ENCODE assay signal across 8 cellular contexts in the genomic region with DNA sequence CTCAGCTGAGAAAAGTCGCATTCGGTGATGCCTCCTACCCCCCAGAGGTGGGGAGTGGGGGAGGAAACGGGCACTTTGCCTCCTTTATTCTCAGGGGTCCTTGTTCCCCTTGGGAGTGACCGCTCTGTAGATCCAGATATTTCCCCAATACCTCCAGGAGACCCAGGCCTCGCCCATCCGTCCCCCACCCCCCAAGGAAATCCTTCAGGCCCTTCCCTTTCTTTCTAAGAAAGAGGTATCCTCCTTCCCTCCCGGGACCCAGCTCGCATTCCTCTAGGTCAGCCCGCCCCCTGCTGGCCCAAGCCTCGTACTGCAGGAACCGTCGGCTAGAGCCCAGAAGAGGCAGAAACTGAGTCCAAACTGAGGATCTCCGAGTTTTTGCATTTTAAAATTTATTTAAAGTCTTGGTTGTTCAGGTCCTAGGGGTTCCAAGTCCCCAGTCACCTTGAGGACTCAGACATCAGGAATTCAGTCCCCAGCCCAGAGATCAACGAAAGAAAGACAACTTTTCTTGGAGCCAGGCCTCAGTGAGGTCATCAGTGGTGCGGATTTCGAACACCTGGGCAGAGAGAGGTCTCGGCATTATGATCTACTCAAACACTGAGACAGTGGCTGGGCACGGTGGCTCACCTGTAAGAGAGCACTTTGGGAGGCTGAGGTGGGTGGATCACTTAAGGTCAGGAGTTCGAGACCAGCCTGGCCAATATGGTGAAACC. TPM values are rescaled to one million over a fixed set of nuclear protein-coding genes. Genes with fewer than 3 reads are reported as not detected.
DNase-seq lines count a peak whose midpoint lies in the region; ATAC-seq and TF ChIP-seq lines count a peak whose summit lies in the region.

No MANE protein-coding gene starts in this region.

- no peaks in the 10 kb centered on the region for H3K27me3 ChIP-seq in CD8-positive, alpha-beta memory T cell (ENCODE audit: insufficient read depth, low read length, poor library complexity, severe bottlenecking)
- no peaks in the 10 kb centered on the region for H3K27me3 ChIP-seq in PC-3 (ENCODE audit: low read length)
- H3K27me3 ChIP-seq in fibroblast of lung (ENCODE audit: control insufficient read depth, insufficient read depth, low read length), result no peaks in the 10 kb centered on the region

- H3K4me3 ChIP-seq in CD8-positive, alpha-beta memory T cell (ENCODE audit: low read length), result no peak overlapping the region
- H3K4me3 ChIP-seq in PC-3 (ENCODE audit: low read length), result no peak overlapping the region
- H3K4me3 ChIP-seq in fibroblast of lung (replicated peaks in 1 of 4; ENCODE audit: control extremely low read depth in 1 of 4, insufficient read depth in 1 of 4, low read depth in 3 of 4, low read length in 4 of 4), result no peak overlapping the region

- no peak overlapping the region for H3K27ac ChIP-seq in CD8-positive, alpha-beta memory T cell (ENCODE audit: low read depth, low read length)
- H3K27ac ChIP-seq in PC-3 (ENCODE audit: low read length) (no peak overlapping the region), fibroblast of lung (ENCODE audit: insufficient read depth, low read length) (no peak overlapping the region)

- H3K79me2 ChIP-seq in PC-3 (ENCODE audit: low read length) (no peaks in the 10 kb centered on the region), fibroblast of lung (ENCODE audit: control insufficient read depth, insufficient read depth, low read length) (no peaks in the 10 kb centered on the region)

- H2AFZ ChIP-seq in PC-3 (ENCODE audit: low read length), result peak overlapping the region; percentile 74
- H2AFZ ChIP-seq in fibroblast of lung (ENCODE audit: low read length), result no peak overlapping the region

- DNase-seq in CD8-positive, alpha-beta memory T cell, result peak; percentile 64 to 87 (median 75)
- DNase-seq in HT1080 (ENCODE audit: low read depth) (peak; percentile 55), PC-3 (peak; percentile 79), fibroblast of lung (ENCODE audit: low read depth in 2 of 2) (peak; percentile 36 to 65)
- DNase-seq in activated T-cell treated with anti-CD3 and anti-CD28 coated beads, Interleukin-2, amount 50 U/mL, for 72 hours, result peak; percentile 80 to 86
- peak; percentile 69 for DNase-seq in stimulated activated naive CD4-positive, alpha-beta T cell treated with Interleukin-2 at 50 U/mL for 16 hours (lab: John Stamatoyannopoulos, UW)

- no peaks in the 10 kb centered on the region for H3F3A ChIP-seq in PC-3 (ENCODE audit: low read length, unreplicated experiment)

- CTCF ChIA-PET in CD8-positive, alpha-beta memory T cell (lab: Charles Lee), result interaction anchor here (0.8 to 3.0 kb wide), 12 partner anchors 8 to 208 kb away, joined by 3 to 13 read pairs (median 3); partner anchors contain the start of gene IFNL1
- CTCF ChIA-PET in PC-3 (lab: Charles Lee), result interaction anchor here (0.6 kb wide), 1 partner anchor 472 kb away, joined by 4 read pairs; no protein-coding TSS in a partner anchor

- H3K9ac ChIP-seq in PC-3 (ENCODE audit: low read length) (no peak overlapping the region), fibroblast of lung (ENCODE audit: insufficient read depth, low read length) (no peak overlapping the region)

- H3K9me3 Mint-ChIP-seq in CD8-positive, alpha-beta memory T cell, result no peaks in the 10 kb centered on the region
- no peaks in the 10 kb centered on the region for H3K9me3 Mint-ChIP-seq in activated T-cell treated with anti-CD3 and anti-CD28 coated beads, Interleukin-2, amount 50 U/mL, for 72 hours
- no peaks in the 10 kb centered on the region for H3K9me3 Mint-ChIP-seq in nephron

- H3K4me3 Mint-ChIP-seq in CD8-positive, alpha-beta memory T cell, result peak overlapping the region in 4 of 7 donors; percentile 30 to 67 (median 63)
- no peak overlapping the region for H3K4me3 Mint-ChIP-seq in activated T-cell treated with anti-CD3 and anti-CD28 coated beads, Interleukin-2, amount 50 U/mL, for 72 hours
- peak overlapping the region in 1 of 3 experiments; percentile 4 for H3K4me3 Mint-ChIP-seq in nephron

- no TSS peak for BruUV-seq in PC-3 (replicated peaks; lab: Mats Ljungman, UMichigan)

- H3K27me3 Mint-ChIP-seq in CD8-positive, alpha-beta memory T cell, result no peaks in the 10 kb centered on the region
- no peaks in the 10 kb centered on the region for H3K27me3 Mint-ChIP-seq in activated T-cell treated with anti-CD3 and anti-CD28 coated beads, Interleukin-2, amount 50 U/mL, for 72 hours (ENCODE audit: low read depth)
- peaks cover 4% of the 10 kb centered on the region for H3K27me3 Mint-ChIP-seq in nephron (ENCODE audit: low read depth)

- ATAC-seq in PC-3, result peak; percentile 65
- ATAC-seq in activated T-cell treated with anti-CD3 and anti-CD28 coated beads, Interleukin-2, amount 50 U/mL, for 72 hours (replicated peaks in 1 of 2), result peak; percentile 49 to 53
- no peak for ATAC-seq in GM21717 (IDR thresholded peaks at IDR 0.05; ENCODE audit: unreplicated experiment)

- peak overlapping the region; percentile 47 to 97 (median 86) for H3K27ac Mint-ChIP-seq in CD8-positive, alpha-beta memory T cell
- H3K27ac Mint-ChIP-seq in activated T-cell treated with anti-CD3 and anti-CD28 coated beads, Interleukin-2, amount 50 U/mL, for 72 hours, result peak overlapping the region; percentile 68
- H3K27ac Mint-ChIP-seq in nephron, result no peak overlapping the region

- intact Hi-C loops in PC-3 (cut with micrococcal nuclease), result loop anchor here (2.0 to 10.0 kb wide), 3 partner anchors 116 to 363 kb away; no protein-coding TSS in a partner anchor

- no peaks in the 10 kb centered on the region for H3K9me3 ChIP-seq in CD8-positive, alpha-beta memory T cell (ENCODE audit: low read length)
- no peaks in the 10 kb centered on the region for H3K9me3 ChIP-seq in PC-3 (ENCODE audit: low read length)
- no peaks in the 10 kb centered on the region for H3K9me3 ChIP-seq in fibroblast of lung (ENCODE audit: control insufficient read depth, insufficient read depth, low read depth, low read length)

- H3K4me2 ChIP-seq in PC-3 (ENCODE audit: low read length) (no peak overlapping the region), fibroblast of lung (ENCODE audit: extremely low read depth, insufficient read depth, low read length) (no peak overlapping the region)

- H4K20me1 ChIP-seq in PC-3 (ENCODE audit: low read length), result no peaks in the 10 kb centered on the region
- H4K20me1 ChIP-seq in fibroblast of lung (ENCODE audit: control insufficient read depth, extremely low read depth, insufficient read depth, low read length), result no peaks in the 10 kb centered on the region

- peaks cover 28 to 59% (median 48%) of the 10 kb centered on the region in 3 donors for H3K4me1 Mint-ChIP-seq in CD8-positive, alpha-beta memory T cell
- peaks cover 42% of the 10 kb centered on the region for H3K4me1 Mint-ChIP-seq in activated T-cell treated with anti-CD3 and anti-CD28 coated beads, Interleukin-2, amount 50 U/mL, for 72 hours (ENCODE audit: low read depth)
- no peaks in the 10 kb centered on the region for H3K4me1 Mint-ChIP-seq in nephron

- POLR2A ChIA-PET in CD8-positive, alpha-beta memory T cell (lab: Charles Lee), result no interaction called here
- POLR2A ChIA-PET in PC-3 (lab: Charles Lee; ENCODE audit: unreplicated experiment), result interaction anchor here (0.6 kb wide), 1 partner anchor 38 kb away, joined by 6 read pairs; no protein-coding TSS in a partner anchor

- peak; percentile 90 for TF ChIP-seq CTCF in PC-3 (conservative IDR thresholded peaks at IDR 0.05; ENCODE audit: low read depth, low read length)
- peak; percentile 94 to 97 for TF ChIP-seq CTCF in fibroblast of lung (conservative IDR thresholded peaks at IDR 0.05 in 1 of 2, IDR thresholded peaks at IDR 0.05 in 1 of 2; ENCODE audit: low read depth in 1 of 2, low read length in 2 of 2)
- TF ChIP-seq CTCF in nephron (IDR thresholded peaks at IDR 0.05; ENCODE audit: unreplicated experiment in 3 of 3), result peak; percentile 93 to 94 (median 94)

- H3K36me3 Mint-ChIP-seq in CD8-positive, alpha-beta memory T cell, result peaks cover 6 to 67% (median 11%) of the 10 kb centered on the region in 3 donors
- peaks cover 2 to 17% of the 10 kb centered on the region in 2 donors for H3K36me3 Mint-ChIP-seq in activated T-cell treated with anti-CD3 and anti-CD28 coated beads, Interleukin-2, amount 50 U/mL, for 72 hours (ENCODE audit: insufficient read depth in 2 of 2)
- H3K36me3 Mint-ChIP-seq in nephron (ENCODE audit: low read depth), result no peaks in the 10 kb centered on the region

- no peaks in the 10 kb centered on the region for H3K9me2 ChIP-seq in PC-3 (replicated peaks; ENCODE audit: low read length)

- H3K36me3 ChIP-seq in CD8-positive, alpha-beta memory T cell (ENCODE audit: insufficient read depth, low read length), result peaks cover 25% of the 10 kb centered on the region
- H3K36me3 ChIP-seq in PC-3 (ENCODE audit: low read depth, low read length), result no peaks in the 10 kb centered on the region
- no peaks in the 10 kb centered on the region for H3K36me3 ChIP-seq in fibroblast of lung (ENCODE audit: control insufficient read depth, insufficient read depth, low read length)

- peaks cover 49% of the 10 kb centered on the region for H3K4me1 ChIP-seq in CD8-positive, alpha-beta memory T cell (ENCODE audit: insufficient read depth, low read length)
- no peaks in the 10 kb centered on the region for H3K4me1 ChIP-seq in PC-3 (ENCODE audit: insufficient read depth, low read length)
- H3K4me1 ChIP-seq in fibroblast of lung (ENCODE audit: control insufficient read depth, extremely low read depth, insufficient read depth, low read length), result no peaks in the 10 kb centered on the region

RNA-seq across cellular contexts. Expression of gene LRFN1, which starts 7.5 kb away (rescaled TPM):
- total RNA-seq in CD8-positive, alpha-beta memory T cell, result 1 to 10 TPM; 4.3 to 4.9 TPM
- polyA plus RNA-seq in CD8-positive, alpha-beta memory T cell, result 6.7 TPM
- 1.3 and 4.0 TPM in 2 replicates for total RNA-seq in HT1080 (2014; rRNA removed; shearing (Covaris generic))
- polyA plus RNA-seq in HT1080 (2015; cell fraction: cytosol; rRNA removed), result 5.1 and 5.2 TPM in 2 replicates
- 3.2 and 4.1 TPM in 2 replicates for polyA plus RNA-seq in HT1080 (2015; cell fraction: nucleus; rRNA removed)
- 3.6 and 6.7 TPM in 2 replicates for total RNA-seq in PC-3 (2014; rRNA removed)
- 1 to 10 TPM; 4.5 to 6.7 TPM for total RNA-seq in activated T-cell treated with anti-CD3 and anti-CD28 coated beads, Interleukin-2, amount 50 U/mL, for 72 hours
- total RNA-seq in fibroblast of lung, result under 0.01 TPM in 2 replicates
- polyA plus RNA-seq in fibroblast of lung, result 0.06 TPM in 1 of 2 replicates, not detected in the other
- polyA plus RNA-seq in fibroblast of lung (2012), result 0.10 and 0.16 TPM in 2 replicates
- polyA minus RNA-seq in fibroblast of lung (ENCODE audit: low replicate concordance), result 0.07 and 0.12 TPM in 2 replicates

RNA-seq across cellular contexts. Expression of gene GMFG, which starts 7.7 kb away (rescaled TPM):
- total RNA-seq in CD8-positive, alpha-beta memory T cell, result 100 to 1,000 TPM; 246 to 247 TPM
- polyA plus RNA-seq in CD8-positive, alpha-beta memory T cell, result 1,052 TPM
- total RNA-seq in HT1080 (2014; rRNA removed; shearing (Covaris generic)), result 3.6 and 3.8 TPM in 2 replicates
- polyA plus RNA-seq in HT1080 (2015; cell fraction: cytosol; rRNA removed), result 3.5 and 4.5 TPM in 2 replicates
- 0.50 and 4.8 TPM in 2 replicates for polyA plus RNA-seq in HT1080 (2015; cell fraction: nucleus; rRNA removed)
- total RNA-seq in PC-3 (2014; rRNA removed) (0.36 TPM in 1 of 2 replicates, not detected in the other), fibroblast of lung (0.51 and 0.99 TPM in 2 replicates)
- 100 to 1,000 TPM; 351 to 353 TPM for total RNA-seq in activated T-cell treated with anti-CD3 and anti-CD28 coated beads, Interleukin-2, amount 50 U/mL, for 72 hours
- polyA plus RNA-seq in fibroblast of lung, result 8.1 and 25.0 TPM in 2 replicates
- polyA plus RNA-seq in fibroblast of lung (2012), result 12.0 and 41.8 TPM in 2 replicates
- polyA minus RNA-seq in fibroblast of lung (ENCODE audit: low replicate concordance), result not detected in 2 replicates

RNA-seq across cellular contexts. Expression of gene SAMD4B, which starts 14.1 kb away (rescaled TPM):
- 10 to 100 TPM; 54.3 to 55.6 TPM for total RNA-seq in CD8-positive, alpha-beta memory T cell
- polyA plus RNA-seq in CD8-positive, alpha-beta memory T cell, result 18.7 TPM
- total RNA-seq in HT1080 (2014; rRNA removed; shearing (Covaris generic)), result 75.1 and 129 TPM in 2 replicates
- 106 and 110 TPM in 2 replicates for polyA plus RNA-seq in HT1080 (2015; cell fraction: cytosol; rRNA removed)
- polyA plus RNA-seq in HT1080 (2015; cell fraction: nucleus; rRNA removed), result 82.7 and 96.2 TPM in 2 replicates
- total RNA-seq in PC-3 (2014; rRNA removed), result 80.4 and 93.8 TPM in 2 replicates
- total RNA-seq in activated T-cell treated with anti-CD3 and anti-CD28 coated beads, Interleukin-2, amount 50 U/mL, for 72 hours, result 10 to 100 TPM; 59.6 to 63.6 TPM
- total RNA-seq in fibroblast of lung, result 30.6 and 39.1 TPM in 2 replicates
- 33.0 and 48.8 TPM in 2 replicates for polyA plus RNA-seq in fibroblast of lung
- 79.9 and 98.8 TPM in 2 replicates for polyA plus RNA-seq in fibroblast of lung (2012)
- polyA minus RNA-seq in fibroblast of lung (ENCODE audit: low replicate concordance), result 200 and 235 TPM in 2 replicates

RNA-seq across cellular contexts. Expression of gene IFNL1, which starts 31.9 kb away (rescaled TPM):
- not detected for total RNA-seq in CD8-positive, alpha-beta memory T cell
- polyA plus RNA-seq in CD8-positive, alpha-beta memory T cell, result 4.6 TPM
- total RNA-seq in HT1080 (2014; rRNA removed; shearing (Covaris generic)), result not detected in 2 replicates
- polyA plus RNA-seq in HT1080 (2015; cell fraction: cytosol; rRNA removed), result not detected in 2 replicates
- not detected in 2 replicates for polyA plus RNA-seq in HT1080 (2015; cell fraction: nucleus; rRNA removed)
- total RNA-seq in PC-3 (2014; rRNA removed) (not detected in 2 replicates), fibroblast of lung (not detected in 2 replicates)
- 1 to 10 TPM in 1 of 2 donors, under 1 TPM in 1; 0.29 to 1.7 TPM for total RNA-seq in activated T-cell treated with anti-CD3 and anti-CD28 coated beads, Interleukin-2, amount 50 U/mL, for 72 hours
- not detected in 2 replicates for polyA plus RNA-seq in fibroblast of lung
- not detected in 2 replicates for polyA plus RNA-seq in fibroblast of lung (2012)
- not detected in 2 replicates for polyA minus RNA-seq in fibroblast of lung (ENCODE audit: low replicate concordance)

RNA-seq across cellular contexts. Expression of gene IFNL2, which starts 60.0 kb away (rescaled TPM):
- not detected for total RNA-seq in CD8-positive, alpha-beta memory T cell
- not detected for polyA plus RNA-seq in CD8-positive, alpha-beta memory T cell
- not detected in 2 replicates for total RNA-seq in HT1080 (2014; rRNA removed; shearing (Covaris generic))
- polyA plus RNA-seq in HT1080 (2015; cell fraction: cytosol; rRNA removed), result not detected in 2 replicates
- not detected in 2 replicates for polyA plus RNA-seq in HT1080 (2015; cell fraction: nucleus; rRNA removed)
- not detected in 2 replicates for total RNA-seq in PC-3 (2014; rRNA removed)
- total RNA-seq in activated T-cell treated with anti-CD3 and anti-CD28 coated beads, Interleukin-2, amount 50 U/mL, for 72 hours, result under 1 TPM in 1 of 2 donors, not detected in 1; 0.46 TPM
- not detected in 2 replicates for total RNA-seq in fibroblast of lung
- not detected in 2 replicates for polyA plus RNA-seq in fibroblast of lung
- polyA plus RNA-seq in fibroblast of lung (2012), result not detected in 2 replicates
- polyA minus RNA-seq in fibroblast of lung (ENCODE audit: low replicate concordance), result not detected in 2 replicates

Comparison
In these comparisons a context has a peak if more than half of its experiments do, and no peak if none do; other contexts are left out.
1. H3K27ac Mint-ChIP-seq: peak in CD8-positive, alpha-beta memory T cell (8 of 8) and activated T-cell treated with anti-CD3 and anti-CD28 coated beads, Interleukin-2, amount 50 U/mL, for 72 hours (single experiment); none in nephron (0 of 3).
2. H3K4me3 Mint-ChIP-seq: peak in CD8-positive, alpha-beta memory T cell (4 of 7); none in activated T-cell treated with anti-CD3 and anti-CD28 coated beads, Interleukin-2, amount 50 U/mL, for 72 hours (0 of 2).
3. RNA of gene GMFG, which starts 7.7 kb away (total RNA-seq): 351 to 353 TPM in activated T-cell treated with anti-CD3 and anti-CD28 coated beads, Interleukin-2, amount 50 U/mL, for 72 hours and 246 to 247 TPM in CD8-positive, alpha-beta memory T cell; 3.6 to 3.8 TPM in HT1080, 0.51 to 0.99 TPM in fibroblast of lung and 0.36 TPM in PC-3; every median in the first group is over 10 times any median in the second.
4. Peak in every context shown above with its lines, with median percentiles within 50 percentile points of each other: DNase-seq and CTCF ChIP-seq.